Comparison of ENCODE assay signal across 8 cellular contexts in genomic region chr2:106885981-106886915, GRCh38. TPM values are rescaled to one million over a fixed set of nuclear protein-coding genes. Genes with fewer than 3 reads are reported as not detected.
DNase-seq lines count a peak whose midpoint lies in the region; ATAC-seq and TF ChIP-seq lines count a peak whose summit lies in the region.

TSS of gene ST6GAL2 (minus strand) at chr2:106886167. CDS start at chr2:106843977, 42,190 bp downstream.

- H2AFZ ChIP-seq in neuron (ENCODE audit: low read depth, low read length) = peak within 1 kb of the TSS; percentile 84

- intact Hi-C loops in Caco-2 (cut with micrococcal nuclease; ENCODE audit: unreplicated experiment) = no loop called here

- H3K4me1 ChIP-seq in Caco-2 = 0 out of 2 replicates have a peak, but pooled peaks cover 6% of the 10 kb centered on the region
- peaks cover 20% of the 10 kb centered on the region for H3K4me1 ChIP-seq in neuron (ENCODE audit: insufficient read depth, low read length)

- DNase-seq in Caco-2 (no peak), NCI-H2171 (lab: John Stamatoyannopoulos, UW) (peak; percentile 58), fibroblast of pulmonary artery (ENCODE audit: low read depth) (no peak), immature natural killer cell (no peak)
- DNase-seq in stimulated activated CD4-positive, alpha-beta T cell treated with anti-CD3 and anti-CD28 coated beads, Interleukin-12 subunit alpha, Interleukin-12 subunit beta, amount 100 ng/mL, for 4 hours = no peak
- DNase-seq in stimulated activated CD8-positive, alpha-beta memory T cell treated with anti-CD3 and anti-CD28 coated beads, Interleukin-4, amount 100 ng/mL, for 48 hours = no peak

- H3K36me3 ChIP-seq in Caco-2 (ENCODE audit: control insufficient read depth, insufficient read depth, low read length) (no peaks in the 10 kb centered on the region), neuron (ENCODE audit: insufficient read depth, low read length) (no peaks in the 10 kb centered on the region)

- CTCF ChIA-PET in Caco-2 (lab: Charles Lee) = no interaction called here

- H3K4me3 Mint-ChIP-seq in Caco-2 (ENCODE audit: unreplicated experiment) (peak within 1 kb of the TSS; percentile 57), immature natural killer cell (peak within 1 kb of the TSS in 2 of 5 donors; percentile 13 to 23)

- no peak within 1 kb of the TSS for H3K27ac Mint-ChIP-seq in Caco-2 (ENCODE audit: unreplicated experiment)
- no peak within 1 kb of the TSS for H3K27ac Mint-ChIP-seq in immature natural killer cell

- TF ChIP-seq CTCF in Caco-2 (IDR thresholded peaks at IDR 0.05; ENCODE audit: insufficient read depth in 1 of 2, low read depth in 1 of 2, low read length in 1 of 2, severe bottlenecking in 1 of 2, unreplicated experiment in 1 of 2) (no peak), fibroblast of pulmonary artery (IDR thresholded peaks at IDR 0.05; ENCODE audit: low read length, missing control alignments) (no peak)

- H3K4me1 Mint-ChIP-seq in Caco-2 (ENCODE audit: low read depth, unreplicated experiment) (no peaks in the 10 kb centered on the region), immature natural killer cell (peaks cover 13 to 26% of the 10 kb centered on the region in 2 donors)

- no TSS peak for BruUV-seq in Caco-2 (replicated peaks; lab: Mats Ljungman, UMichigan)

- no peaks in the 10 kb centered on the region for H3K9me3 Mint-ChIP-seq in Caco-2 (ENCODE audit: unreplicated experiment)
- peaks cover 0 to 10% (median 2%) of the 10 kb centered on the region in 6 donors for H3K9me3 Mint-ChIP-seq in immature natural killer cell

- H3K36me3 Mint-ChIP-seq in Caco-2 (ENCODE audit: insufficient read depth, unreplicated experiment) (no peaks in the 10 kb centered on the region), immature natural killer cell (peaks cover 0 to 5% (median 0%) of the 10 kb centered on the region in 3 donors)

- POLR2A ChIA-PET in Caco-2 (lab: Charles Lee) = no interaction called here

- no peaks in the 10 kb centered on the region; the same call in 1 of the 2 replicates for H3K27me3 ChIP-seq in Caco-2 (replicated peaks; ENCODE audit: control insufficient read depth, insufficient read depth, low read length)
- peaks cover 40% of the 10 kb centered on the region for H3K27me3 ChIP-seq in neuron (ENCODE audit: insufficient read depth, low read length)

- H3K4me3 ChIP-seq in Caco-2 (ENCODE audit: low read depth, low read length) = peak within 1 kb of the TSS; percentile 16; the same call in 1 of the 2 replicates
- H3K4me3 ChIP-seq in fibroblast of pulmonary artery (replicated peaks; ENCODE audit: low read depth, low read length) = peak within 1 kb of the TSS; percentile 40
- H3K4me3 ChIP-seq in neuron (ENCODE audit: low read length) = peak within 1 kb of the TSS; percentile 50

- ATAC-seq in GM21390 (IDR thresholded peaks at IDR 0.05; ENCODE audit: unreplicated experiment) = no peak

- H3K9me3 ChIP-seq in Caco-2 = no peaks in the 10 kb centered on the region
- no peaks in the 10 kb centered on the region for H3K9me3 ChIP-seq in neuron (ENCODE audit: low read length)

- peaks cover 27% of the 10 kb centered on the region for H3K27me3 Mint-ChIP-seq in Caco-2 (ENCODE audit: insufficient read depth, unreplicated experiment)
- peaks cover 3 to 14% (median 8%) of the 10 kb centered on the region in 3 donors for H3K27me3 Mint-ChIP-seq in immature natural killer cell (ENCODE audit: low read depth in 3 of 3)

RNA-seq across cellular contexts. Expression of gene ST6GAL2, which starts in this region (rescaled TPM):
- not detected in 2 replicates for total RNA-seq in Caco-2 (2022)
- not detected for polyA plus RNA-seq in immature natural killer cell
